ENCODE assay signal across 8 cellular contexts in the genomic region with DNA sequence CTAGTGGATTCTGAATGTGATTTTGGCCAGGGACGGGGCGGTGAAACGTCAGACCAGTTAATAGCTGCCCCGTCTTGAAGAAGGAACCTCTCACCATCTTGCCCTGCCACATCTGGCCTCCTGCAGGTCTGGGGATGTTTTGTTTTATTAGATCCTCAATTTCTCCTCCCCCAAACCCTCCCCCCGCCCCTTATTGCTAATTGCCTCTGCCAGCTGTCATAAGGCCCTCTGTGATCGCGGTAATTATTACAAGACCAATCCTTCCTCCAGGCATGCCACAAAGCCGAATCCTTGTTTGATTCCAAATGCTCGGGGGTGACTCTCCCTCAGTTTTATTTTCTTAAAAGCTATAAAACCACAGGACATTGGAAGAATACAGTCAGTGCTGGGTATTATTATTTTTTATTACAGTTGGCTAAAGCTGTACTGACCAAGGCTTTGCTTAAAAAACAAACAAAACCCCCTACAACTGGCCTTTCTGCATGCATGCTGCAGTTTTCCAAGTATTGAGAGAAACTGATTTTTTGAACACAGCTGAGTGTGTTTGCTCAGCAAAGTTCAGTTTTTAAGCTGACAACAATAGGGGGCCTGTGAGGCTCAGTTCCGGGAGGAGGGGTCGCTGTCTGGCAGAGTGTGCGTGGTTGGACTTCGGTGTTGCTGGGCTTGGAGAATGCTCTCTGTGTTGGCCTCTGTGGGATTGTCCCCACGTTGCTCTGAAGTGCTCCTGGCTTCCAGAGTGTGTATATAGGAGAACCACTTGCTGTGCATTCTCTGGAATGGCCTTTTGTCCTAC. TPM values are rescaled to one million over a fixed set of nuclear protein-coding genes. Genes with fewer than 3 reads are reported as not detected.
DNase-seq lines count a peak whose midpoint lies in the region; ATAC-seq, FAIRE-seq and TF ChIP-seq lines count a peak whose summit lies in the region.

No MANE protein-coding gene starts in this region.

- DNase-seq in left ventricle myocardium inferior (no peak), Right ventricle myocardium superior (no peak), NCI-H82 treated with DMSO at 0.1 percent for 48 hours (lab: John Stamatoyannopoulos, UW; ENCODE audit: unreplicated experiment) (peak; percentile 69), H1 (ENCODE audit: low read depth in 1 of 2, low spot score in 2 of 2) (no peak), neuronal stem cell (ENCODE audit: low spot score) (peak; percentile 33), adrenal gland (no peak)

- H3K9ac ChIP-seq in H1 (replicated peaks in 1 of 4; ENCODE audit: extremely low read depth in 1 of 4, low read depth in 3 of 4, low read length in 3 of 4) = peak overlapping the region in 2 of 4 experiments; percentile 13 to 16; a peak in 3 of 7 replicates
- no peak overlapping the region for H3K9ac ChIP-seq in neuronal stem cell (ENCODE audit: low read depth, low read length, poor library complexity)

- H3K18ac ChIP-seq in H1 (ENCODE audit: extremely low read depth, low read length) = no peak overlapping the region
- H3K18ac ChIP-seq in neuronal stem cell (ENCODE audit: low read length) = no peak overlapping the region

- no peak for TF ChIP-seq RAD21 in H1 (IDR thresholded peaks at IDR 0.05 in 1 of 2, conservative IDR thresholded peaks at IDR 0.05 in 1 of 2; ENCODE audit: low read depth in 2 of 2, low read length in 2 of 2)

- H3K4me2 ChIP-seq in H1 (ENCODE audit: insufficient read depth in 1 of 2, low read depth in 2 of 2, low read length in 2 of 2) = peak overlapping the region; percentile 76 to 95
- H3K4me2 ChIP-seq in neuronal stem cell (ENCODE audit: insufficient read depth, low read length, poor library complexity, severe bottlenecking) = peak overlapping the region; percentile 86

- TF ChIP-seq EP300 in H1 (IDR thresholded peaks at IDR 0.05; ENCODE audit: borderline replicate concordance in 1 of 2, low read depth in 2 of 2, low read length in 2 of 2) = no peak

- H2AFZ ChIP-seq in H1 (ENCODE audit: low read length) = no peak overlapping the region
- peak overlapping the region; percentile 98 for H2AFZ ChIP-seq in neuronal stem cell (ENCODE audit: low read length)

- H2BK5ac ChIP-seq in H1 (ENCODE audit: low read depth, low read length) = no peak overlapping the region
- H2BK5ac ChIP-seq in neuronal stem cell (ENCODE audit: low read length) = no peak overlapping the region

- WGBS in H1 (ENCODE audit: extremely low coverage in 1 of 2, insufficient coverage in 1 of 2, insufficient read length in 1 of 2, insufficient replicate concordance in 2 of 2, low coverage in 1 of 2, low lambda C conversion rate in 2 of 2, missing lambda C conversion rate in 1 of 2), 2 experiments = 26% methylated on average over 14 of the region's 14 CpGs; no CpG with 5 or more reads in 1 of the 2 experiments
- WGBS in neuronal stem cell (ENCODE audit: extremely low coverage in 2 of 2, insufficient read length in 2 of 2, insufficient replicate concordance in 1 of 2), 2 donors = no CpG with 5 or more reads among the region's 14 CpGs
- 37 to 53% (median 45%) methylated on average over 12 to 14 of the region's 14 CpGs for WGBS in adrenal gland, 4 donors

- no peak overlapping the region for H3K4ac ChIP-seq in H1 (replicated peaks; ENCODE audit: insufficient read length, low read depth, low read length)
- H3K4ac ChIP-seq in neuronal stem cell (ENCODE audit: low read length) = no peak overlapping the region

- H3K4me3 ChIP-seq in left ventricle myocardium inferior (peak overlapping the region; percentile 89), H1 (ENCODE audit: extremely low read depth in 1 of 4, insufficient read depth in 2 of 4, low read depth in 3 of 4, low read length in 4 of 4) (peak overlapping the region; percentile 50 to 82 (median 64); a peak in 7 of 8 replicates), neuronal stem cell (ENCODE audit: low read length in 2 of 2) (peak overlapping the region; percentile 15 to 78), adrenal gland (peak overlapping the region in 1 of 4 donors; percentile 91)

- H4K8ac ChIP-seq in H1 (ENCODE audit: extremely low read depth, insufficient read depth, low read length) (no peak overlapping the region), neuronal stem cell (ENCODE audit: low read depth, low read length) (no peak overlapping the region)

- H2BK15ac ChIP-seq in H1 (ENCODE audit: low read length) (no peak overlapping the region), neuronal stem cell (ENCODE audit: low read length) (no peak overlapping the region)

- H3K23me2 ChIP-seq in H1 (ENCODE audit: low read depth, low read length) = peaks cover 13% of the 10 kb centered on the region; the same call in 1 of the 2 replicates

- H3K27me3 ChIP-seq in left ventricle myocardium inferior (ENCODE audit: low read depth) (no peaks in the 10 kb centered on the region), H1 (replicated peaks in 1 of 4; ENCODE audit: control insufficient read depth in 3 of 4, extremely low read depth in 1 of 4, insufficient read depth in 3 of 4, low read length in 3 of 4) (peaks cover 0 to 9% (median 5%) of the 10 kb centered on the region in 4 experiments; a peak in 4 of 7 replicates), neuronal stem cell (ENCODE audit: control insufficient read depth in 3 of 3, insufficient read depth in 3 of 3, low read depth in 1 of 3, low read length in 3 of 3) (peaks cover 0 to 19% (median 0%) of the 10 kb centered on the region in 3 experiments), adrenal gland (no peaks in the 10 kb centered on the region)

- no peak for FAIRE-seq in H1 (lab: Jason Lieb, UNC)

- intact Hi-C loops in left ventricle myocardium inferior (cut with micrococcal nuclease) = loop anchor here (10.0 kb wide), 1 partner anchor 137 kb away; no protein-coding TSS in a partner anchor
- intact Hi-C loops in Right ventricle myocardium superior (cut with DNase I) = loop anchor here (5.0 to 10.0 kb wide), 3 partner anchors 104 to 223 kb away; no protein-coding TSS in a partner anchor
- intact Hi-C loops in adrenal gland (cut with DNase I) = loop anchor here (10.0 kb wide), 3 partner anchors 67 to 137 kb away; no protein-coding TSS in a partner anchor

- no peak overlapping the region for H4K5ac ChIP-seq in H1 (ENCODE audit: insufficient read length, low read depth, low read length)

- TF ChIP-seq POLR2A in H1 (IDR thresholded peaks at IDR 0.05; ENCODE audit: control extremely low read depth in 1 of 2, low read depth in 2 of 2, low read length in 2 of 2) (peak in 1 of 2 experiments; percentile 40; a peak in 1 of 3 replicates), adrenal gland (IDR thresholded peaks at IDR 0.05) (no peak)

- H3K79me2 ChIP-seq in H1 (ENCODE audit: control insufficient read depth in 1 of 2, insufficient read depth in 2 of 2, low read length in 2 of 2) = peaks cover 3 to 60% of the 10 kb centered on the region in 2 experiments; a peak in 2 of 4 replicates

- H2BK20ac ChIP-seq in H1 (ENCODE audit: low read length) = no peak overlapping the region

- H3K23ac ChIP-seq in H1 (ENCODE audit: insufficient read length) (no peak overlapping the region), neuronal stem cell (ENCODE audit: low read depth, low read length, poor library complexity) (no peak overlapping the region)

- TF ChIP-seq CTCF in left ventricle myocardium inferior (IDR thresholded peaks at IDR 0.05; ENCODE audit: borderline replicate concordance) = no peak
- no peak for TF ChIP-seq CTCF in H1 (IDR thresholded peaks at IDR 0.05; ENCODE audit: control extremely low read depth in 1 of 3, insufficient read depth in 1 of 3, low read depth in 1 of 3, low read length in 3 of 3)
- no peak for TF ChIP-seq CTCF in adrenal gland (IDR thresholded peaks at IDR 0.05)

- H3K27ac ChIP-seq in left ventricle myocardium inferior (replicated peaks) (no peak overlapping the region), H1 (ENCODE audit: low read depth, low read length) (no peak overlapping the region), neuronal stem cell (replicated peaks; ENCODE audit: low read length) (no peak overlapping the region), adrenal gland (no peak overlapping the region)

- H3K4me1 ChIP-seq in left ventricle myocardium inferior (peaks cover 50% of the 10 kb centered on the region), H1 (replicated peaks in 1 of 4; ENCODE audit: control insufficient read depth in 3 of 4, insufficient read depth in 4 of 4, low read length in 3 of 4) (peaks cover 2 to 30% (median 11%) of the 10 kb centered on the region in 4 experiments), neuronal stem cell (ENCODE audit: control insufficient read depth in 2 of 2, insufficient read depth in 1 of 2, low read depth in 1 of 2, low read length in 2 of 2) (peaks cover 11 to 13% of the 10 kb centered on the region in 2 donors), adrenal gland (replicated peaks in 1 of 2) (peaks cover 9 to 32% of the 10 kb centered on the region in 2 donors)

- CTCF ChIA-PET in H1 (lab: Charles Lee; ENCODE audit: partially characterized antibody) = interaction anchor here (0.6 to 17.4 kb wide), 22 partner anchors 10 to 197 kb away, joined by 3 to 209 read pairs (median 4); no protein-coding TSS in a partner anchor

- H2AK5ac ChIP-seq in H1 (ENCODE audit: low read depth, low read length) (no peak overlapping the region), neuronal stem cell (ENCODE audit: low read depth, low read length) (no peak overlapping the region)

- POLR2A ChIA-PET in H1 (lab: Charles Lee; ENCODE audit: partially characterized antibody) = interaction anchor here (0.7 to 1.7 kb wide), 9 partner anchors 9 to 117 kb away, joined by 3 to 6 read pairs (median 4); no protein-coding TSS in a partner anchor

- H3K36me3 ChIP-seq in left ventricle myocardium inferior (no peaks in the 10 kb centered on the region), H1 (ENCODE audit: control insufficient read depth in 2 of 4, insufficient read depth in 4 of 4, low read length in 3 of 4) (no peaks in the 10 kb centered on the region), neuronal stem cell (replicated peaks in 1 of 2; ENCODE audit: control insufficient read depth in 2 of 2, insufficient read depth in 2 of 2, low read length in 2 of 2) (no peaks in the 10 kb centered on the region), adrenal gland (replicated peaks in 1 of 2) (no peaks in the 10 kb centered on the region)

- H2BK120ac ChIP-seq in H1 (replicated peaks; ENCODE audit: low read depth, low read length) = no peak overlapping the region
- H2BK120ac ChIP-seq in neuronal stem cell (ENCODE audit: low read depth, low read length) = no peak overlapping the region

- H4K91ac ChIP-seq in H1 (replicated peaks; ENCODE audit: insufficient read length, low read length) = no peak overlapping the region
- no peak overlapping the region for H4K91ac ChIP-seq in neuronal stem cell (ENCODE audit: low read depth, low read length, poor library complexity)

- H3K79me1 ChIP-seq in H1 (ENCODE audit: low read depth, low read length) (peaks cover 16% of the 10 kb centered on the region), neuronal stem cell (ENCODE audit: low read depth, low read length) (peaks cover 7% of the 10 kb centered on the region)

- peaks cover 10 to 29% of the 10 kb centered on the region in 2 experiments for H4K20me1 ChIP-seq in H1 (replicated peaks in 1 of 2; ENCODE audit: control insufficient read depth in 1 of 2, insufficient read depth in 2 of 2, low read length in 2 of 2)

- no peak for ATAC-seq in Right ventricle myocardium superior (ENCODE audit: poor library complexity)
- no peak for ATAC-seq in HG02885 (IDR thresholded peaks at IDR 0.05; ENCODE audit: poor library complexity, unreplicated experiment)
- ATAC-seq in GM21619 (IDR thresholded peaks at IDR 0.05; ENCODE audit: unreplicated experiment) = no peak

- H3K14ac ChIP-seq in H1 (ENCODE audit: insufficient read length) (no peak overlapping the region), neuronal stem cell (ENCODE audit: low read length) (no peak overlapping the region)

- H3K56ac ChIP-seq in H1 (replicated peaks; ENCODE audit: insufficient read length, low read depth, low read length) = no peak overlapping the region

- H3K9me3 ChIP-seq in left ventricle myocardium inferior (replicated peaks) = no peaks in the 10 kb centered on the region
- H3K9me3 ChIP-seq in H1 (ENCODE audit: insufficient read depth in 2 of 2, low read depth in 1 of 2, low read length in 1 of 2) = no peaks in the 10 kb centered on the region
- H3K9me3 ChIP-seq in neuronal stem cell (replicated peaks in 1 of 2; ENCODE audit: control insufficient read depth in 2 of 2, insufficient read depth in 1 of 2, low read depth in 1 of 2, low read length in 2 of 2) = no peaks in the 10 kb centered on the region
- H3K9me3 ChIP-seq in adrenal gland (replicated peaks in 1 of 3) = no peaks in the 10 kb centered on the region

- peak overlapping the region; percentile 20; the same call in 1 of the 2 replicates for H2BK12ac ChIP-seq in H1 (ENCODE audit: low read depth, low read length)
- no peak overlapping the region for H2BK12ac ChIP-seq in neuronal stem cell (ENCODE audit: low read length)

RNA-seq across cellular contexts. Expression of gene KSR1, which starts 1.7 kb away (rescaled TPM):
- total RNA-seq in left ventricle myocardium inferior (9.5 TPM), Right ventricle myocardium superior (8.3 TPM), adrenal gland (10 to 100 TPM; 16.0 to 50.4 (median 38.5) TPM)
- 33.9 and 34.7 TPM in 2 replicates for total RNA-seq in H1 (2021; fragmentation: NEBNext Ultra II Directional; extraction: Animal tissue kit (Norgen Biotek cat#: 25700))
- polyA plus RNA-seq in H1 (2011; rRNA removed) (14.1 and 26.8 TPM in 2 replicates), adrenal gland (10 to 100 TPM; 38.0 to 45.0 (median 39.1) TPM)
- polyA plus RNA-seq in H1 (2011; cell fraction: cytosol; rRNA removed) = 20.7 TPM
- 87.7 TPM for polyA plus RNA-seq in H1 (2011; cell fraction: nucleus; rRNA removed)
- polyA plus RNA-seq in H1 (2012, experiment 1 of 2) = 19.6 to 26.5 TPM (median 24.3 TPM) in 4 replicates
- 23.5 TPM for polyA plus RNA-seq in H1 (2012, experiment 2 of 2)
- 21.2 TPM for polyA plus RNA-seq in H1 (2013, experiment 1 of 2)
- 21.5 TPM for polyA plus RNA-seq in H1 (2013, experiment 2 of 2)
- 30.5 and 37.0 TPM in 2 replicates for polyA minus RNA-seq in H1 (2011; rRNA and poly(A)+ RNA removed)
- polyA minus RNA-seq in H1 (2011; cell fraction: cytosol; rRNA and poly(A)+ RNA removed) = 30.8 TPM
- polyA minus RNA-seq in H1 (2011; cell fraction: nucleus; rRNA and poly(A)+ RNA removed) = 56.9 TPM
- 19.3 TPM for polyA plus RNA-seq in neuronal stem cell (2013, experiment 1 of 2)
- polyA plus RNA-seq in neuronal stem cell (2013, experiment 2 of 2) = 19.3 TPM

Comparison
In these comparisons a context has a peak if more than half of its experiments do, and no peak if none do; other contexts are left out.
1. DNase-seq: peak in NCI-H82 treated with DMSO at 0.1 percent for 48 hours (single experiment) and neuronal stem cell (single experiment); none in left ventricle myocardium inferior (single experiment), Right ventricle myocardium superior (single experiment), H1 (0 of 2) and adrenal gland (0 of 7).